18 cellular contexts compared by ENCODE assay signal in genomic region chr15:49115062-49115461, GRCh38.
"Had no signal": no experiment of that assay in that cellular context is flagged by ENCODE, and none has a peak within 500 bp of the region (broad histone marks: within the 10 kb centered on the region; RNA-seq: fewer than 3 reads in every experiment).

No MANE protein-coding gene starts in this region.

- H3K4me1 Mint-ChIP-seq: natural killer cell had no signal

- H3K4me3 Mint-ChIP-seq: natural killer cell, neural crest cell had no signal

- H3K9me3 ChIP-seq: colonic mucosa, esophagus squamous epithelium, thyroid gland, uterus had no signal

- H3K4me2 ChIP-seq: hepatocyte, smooth muscle cell had no signal

- H3K36me3 ChIP-seq: colonic mucosa, uterus had no signal

- H3K27ac ChIP-seq: colonic mucosa, esophagus squamous epithelium, foreskin keratinocyte, hepatocyte, thyroid gland, upper lobe of left lung, uterus had no signal

- ATAC-seq: foreskin keratinocyte, natural killer cell, right cardiac atrium had no signal

- H3K27me3 ChIP-seq: colonic mucosa, esophagus squamous epithelium, foreskin keratinocyte, hepatocyte, thyroid gland, upper lobe of left lung, uterus had no signal

- H3K27ac Mint-ChIP-seq: natural killer cell, progenitor cell of endocrine pancreas had no signal

- H3K4me1 ChIP-seq: colonic mucosa, esophagus squamous epithelium, foreskin keratinocyte, thyroid gland, upper lobe of left lung, uterus had no signal

- DNase-seq: colonic mucosa; dermis blood vessel endothelial cell; esophagus squamous epithelium; foreskin keratinocyte; head of caudate nucleus; kidney glomerular epithelial cell; mammary epithelial cell; natural killer cell; right cardiac atrium; stimulated activated CD4-positive, alpha-beta T cell treated with anti-CD3 and anti-CD28 coated beads, Interleukin-2, amount 100 ng/mL, for 48 hours; stimulated activated naive CD4-positive, alpha-beta T cell treated with Interleukin-2 at 50 U/mL for 16 hours; thyroid gland; upper lobe of left lung; uterus had no signal

- H3K79me2 ChIP-seq: hepatocyte had no signal

- H2AFZ ChIP-seq: hepatocyte had no signal

- H3K27me3 Mint-ChIP-seq: progenitor cell of endocrine pancreas had no signal

- H3K4me3 ChIP-seq: colonic mucosa, esophagus squamous epithelium, hepatocyte, smooth muscle cell, thyroid gland, upper lobe of left lung, uterus had no signal
